ENCODE assay signal across 1 cellular context in the genomic region with DNA sequence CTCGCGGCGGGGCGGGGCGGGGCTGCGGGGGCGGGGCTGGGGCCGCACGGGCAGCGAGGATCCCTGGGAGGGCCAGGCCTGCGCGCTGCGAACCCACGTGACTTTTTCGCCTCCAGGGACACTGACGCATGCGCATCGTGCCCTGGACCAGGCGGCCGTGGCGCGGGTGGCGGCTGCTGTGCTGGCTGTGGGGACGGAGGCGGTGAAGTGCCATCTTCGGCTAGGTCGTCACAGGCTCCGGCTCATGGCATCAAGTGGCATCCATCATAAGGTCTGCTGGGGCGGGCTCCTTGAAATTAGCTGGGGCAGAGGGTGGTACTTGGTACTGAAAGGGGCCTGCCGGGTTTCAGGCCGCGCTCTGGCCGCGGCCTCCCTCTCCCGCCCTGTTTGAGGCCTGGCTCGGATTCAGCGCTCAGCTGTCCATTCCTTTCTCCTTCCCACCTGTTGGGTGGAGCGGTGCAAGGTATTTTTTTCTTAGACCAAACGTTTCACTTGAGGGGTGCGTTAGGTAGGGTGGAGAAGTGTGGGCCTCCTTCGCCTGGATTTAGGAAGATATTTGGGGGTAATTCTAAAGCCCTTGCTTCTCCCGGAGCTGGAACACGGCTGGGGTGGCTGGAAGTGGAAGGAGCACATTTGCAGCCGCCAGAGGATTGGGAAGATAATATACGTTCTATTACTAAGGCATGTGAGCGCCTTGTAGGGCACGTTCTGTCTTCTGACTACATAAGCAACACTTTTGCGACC.
TF ChIP-seq lines count a peak whose summit lies in the region.

A gene with protein sequence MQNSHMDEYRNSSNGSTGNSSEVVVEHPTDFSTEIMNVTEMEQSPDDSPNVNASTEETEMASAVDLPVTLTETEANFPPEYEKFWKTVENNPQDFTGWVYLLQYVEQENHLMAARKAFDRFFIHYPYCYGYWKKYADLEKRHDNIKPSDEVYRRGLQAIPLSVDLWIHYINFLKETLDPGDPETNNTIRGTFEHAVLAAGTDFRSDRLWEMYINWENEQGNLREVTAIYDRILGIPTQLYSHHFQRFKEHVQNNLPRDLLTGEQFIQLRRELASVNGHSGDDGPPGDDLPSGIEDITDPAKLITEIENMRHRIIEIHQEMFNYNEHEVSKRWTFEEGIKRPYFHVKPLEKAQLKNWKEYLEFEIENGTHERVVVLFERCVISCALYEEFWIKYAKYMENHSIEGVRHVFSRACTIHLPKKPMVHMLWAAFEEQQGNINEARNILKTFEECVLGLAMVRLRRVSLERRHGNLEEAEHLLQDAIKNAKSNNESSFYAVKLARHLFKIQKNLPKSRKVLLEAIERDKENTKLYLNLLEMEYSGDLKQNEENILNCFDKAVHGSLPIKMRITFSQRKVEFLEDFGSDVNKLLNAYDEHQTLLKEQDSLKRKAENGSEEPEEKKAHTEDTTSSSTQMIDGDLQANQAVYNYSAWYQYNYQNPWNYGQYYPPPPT (plus strand): TSS at position 138 of the 744 bp plus-strand sequence. CDS start 11,124 bp downstream, outside the sequence.

TF ChIP-seq in HepG2, 621 proteins besides CTCF, POLR2A, EP300 and RAD21 (continued from another document and continues in another):
- TF ChIP-seq, protein P1, sequence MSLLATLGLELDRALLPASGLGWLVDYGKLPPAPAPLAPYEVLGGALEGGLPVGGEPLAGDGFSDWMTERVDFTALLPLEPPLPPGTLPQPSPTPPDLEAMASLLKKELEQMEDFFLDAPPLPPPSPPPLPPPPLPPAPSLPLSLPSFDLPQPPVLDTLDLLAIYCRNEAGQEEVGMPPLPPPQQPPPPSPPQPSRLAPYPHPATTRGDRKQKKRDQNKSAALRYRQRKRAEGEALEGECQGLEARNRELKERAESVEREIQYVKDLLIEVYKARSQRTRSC (CRISPR knock-in tag; IDR thresholded peaks at IDR 0.05; ENCODE audit: low read depth) = no peak
- TF ChIP-seq ZNF24 (IDR thresholded peaks at IDR 0.05) (peak; percentile 22; the same call in 1 of the 2 replicates), ZNF564 (CRISPR knock-in tag; IDR thresholded peaks at IDR 0.05) (peak; percentile 51; the same call in 1 of the 2 replicates), RELA (CRISPR knock-in tag; IDR thresholded peaks at IDR 0.05) (no peak), PHB2 (IDR thresholded peaks at IDR 0.05; ENCODE audit: partially characterized antibody) (no peak), RNF2 (conservative IDR thresholded peaks at IDR 0.05; ENCODE audit: low read depth) (0 out of 2 replicates have a peak, but pooled peaks have one; percentile 47), TEAD2 (CRISPR knock-in tag; IDR thresholded peaks at IDR 0.05) (no peak), NONO (IDR thresholded peaks at IDR 0.05) (no peak), NONO (CRISPR knock-in tag; conservative IDR thresholded peaks at IDR 0.05) (peak; percentile 30; the same call in 1 of the 2 replicates), ZNF510 (CRISPR knock-in tag; IDR thresholded peaks at IDR 0.05; ENCODE audit: low read depth) (0 out of 2 replicates have a peak, but pooled peaks have one; percentile 74), SAFB2 (CRISPR knock-in tag; IDR thresholded peaks at IDR 0.05; ENCODE audit: borderline replicate concordance, low read depth) (0 out of 2 replicates have a peak, but pooled peaks have one; percentile 37), TAF15 (IDR thresholded peaks at IDR 0.05; ENCODE audit: low read depth, low read length, poor library complexity, severe bottlenecking) (no peak), KLF6 (CRISPR knock-in tag; IDR thresholded peaks at IDR 0.05) (peak; percentile 48; the same call in 1 of the 2 replicates), ZZZ3 (CRISPR knock-in tag; IDR thresholded peaks at IDR 0.05; ENCODE audit: borderline replicate concordance) (no peak; the same call in 1 of the 2 replicates), PLRG1 (conservative IDR thresholded peaks at IDR 0.05) (no peak), ZNF160 (CRISPR knock-in tag; IDR thresholded peaks at IDR 0.05) (no peak), CBX1 (IDR thresholded peaks at IDR 0.05; ENCODE audit: low read depth) (peak; percentile 78), SMC3 (IDR thresholded peaks at IDR 0.05; ENCODE audit: low read length) (no peak), HNRNPL (IDR thresholded peaks at IDR 0.05; ENCODE audit: low read depth, low read length) (no peak), ZNF775 (CRISPR knock-in tag; IDR thresholded peaks at IDR 0.05; ENCODE audit: borderline replicate concordance) (no peak), SKI (IDR thresholded peaks at IDR 0.05; ENCODE audit: partially characterized antibody) (no peak), TBX2 (CRISPR knock-in tag; IDR thresholded peaks at IDR 0.05; ENCODE audit: borderline replicate concordance) (peak; percentile 42; the same call in 1 of the 2 replicates), CBFB (CRISPR knock-in tag; IDR thresholded peaks at IDR 0.05) (0 out of 2 replicates have a peak, but pooled peaks have one; percentile 42), YEATS4 (CRISPR knock-in tag; IDR thresholded peaks at IDR 0.05; ENCODE audit: borderline replicate concordance) (peak; percentile 17; the same call in 1 of the 2 replicates), RARA (CRISPR knock-in tag; IDR thresholded peaks at IDR 0.05) (peak; percentile 16; the same call in 1 of the 2 replicates)
- TF ChIP-seq, protein P2, sequence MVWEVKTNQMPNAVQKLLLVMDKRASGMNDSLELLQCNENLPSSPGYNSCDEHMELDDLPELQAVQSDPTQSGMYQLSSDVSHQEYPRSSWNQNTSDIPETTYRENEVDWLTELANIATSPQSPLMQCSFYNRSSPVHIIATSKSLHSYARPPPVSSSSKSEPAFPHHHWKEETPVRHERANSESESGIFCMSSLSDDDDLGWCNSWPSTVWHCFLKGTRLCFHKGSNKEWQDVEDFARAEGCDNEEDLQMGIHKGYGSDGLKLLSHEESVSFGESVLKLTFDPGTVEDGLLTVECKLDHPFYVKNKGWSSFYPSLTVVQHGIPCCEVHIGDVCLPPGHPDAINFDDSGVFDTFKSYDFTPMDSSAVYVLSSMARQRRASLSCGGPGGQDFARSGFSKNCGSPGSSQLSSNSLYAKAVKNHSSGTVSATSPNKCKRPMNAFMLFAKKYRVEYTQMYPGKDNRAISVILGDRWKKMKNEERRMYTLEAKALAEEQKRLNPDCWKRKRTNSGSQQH (CRISPR knock-in tag; IDR thresholded peaks at IDR 0.05; ENCODE audit: low read depth) = no peak; the same call in 1 of the 2 replicates
- TF ChIP-seq, protein P3, sequence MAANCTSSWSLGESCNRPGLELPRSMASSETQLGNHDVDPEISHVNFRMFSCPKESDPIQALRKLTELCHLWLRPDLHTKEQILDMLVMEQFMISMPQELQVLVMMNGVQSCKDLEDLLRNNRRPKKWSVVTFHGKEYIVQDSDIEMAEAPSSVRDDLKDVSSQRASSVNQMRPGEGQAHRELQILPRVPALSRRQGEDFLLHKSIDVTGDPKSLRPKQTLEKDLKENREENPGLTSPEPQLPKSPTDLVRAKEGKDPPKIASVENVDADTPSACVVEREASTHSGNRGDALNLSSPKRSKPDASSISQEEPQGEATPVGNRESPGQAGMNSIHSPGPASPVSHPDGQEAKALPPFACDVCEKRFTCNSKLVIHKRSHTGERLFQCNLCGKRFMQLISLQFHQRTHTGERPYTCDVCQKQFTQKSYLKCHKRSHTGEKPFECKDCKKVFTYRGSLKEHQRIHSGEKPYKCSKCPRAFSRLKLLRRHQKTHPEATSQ (CRISPR knock-in tag; IDR thresholded peaks at IDR 0.05; ENCODE audit: borderline replicate concordance) = no peak
- TF ChIP-seq, protein P4, sequence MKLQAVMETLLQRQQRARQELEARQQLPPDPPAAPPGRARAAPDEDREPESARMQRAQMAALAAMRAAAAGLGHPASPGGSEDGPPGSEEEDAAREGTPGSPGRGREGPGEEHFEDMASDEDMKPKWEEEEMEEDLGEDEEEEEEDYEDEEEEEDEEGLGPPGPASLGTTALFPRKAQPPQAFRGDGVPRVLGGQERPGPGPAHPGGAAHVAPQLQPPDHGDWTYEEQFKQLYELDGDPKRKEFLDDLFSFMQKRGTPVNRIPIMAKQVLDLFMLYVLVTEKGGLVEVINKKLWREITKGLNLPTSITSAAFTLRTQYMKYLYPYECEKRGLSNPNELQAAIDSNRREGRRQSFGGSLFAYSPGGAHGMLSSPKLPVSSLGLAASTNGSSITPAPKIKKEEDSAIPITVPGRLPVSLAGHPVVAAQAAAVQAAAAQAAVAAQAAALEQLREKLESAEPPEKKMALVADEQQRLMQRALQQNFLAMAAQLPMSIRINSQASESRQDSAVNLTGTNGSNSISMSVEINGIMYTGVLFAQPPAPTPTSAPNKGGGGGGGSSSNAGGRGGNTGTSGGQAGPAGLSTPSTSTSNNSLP (IDR thresholded peaks at IDR 0.05; ENCODE audit: low read depth, low read length) = no peak
- TF ChIP-seq, protein P5, sequence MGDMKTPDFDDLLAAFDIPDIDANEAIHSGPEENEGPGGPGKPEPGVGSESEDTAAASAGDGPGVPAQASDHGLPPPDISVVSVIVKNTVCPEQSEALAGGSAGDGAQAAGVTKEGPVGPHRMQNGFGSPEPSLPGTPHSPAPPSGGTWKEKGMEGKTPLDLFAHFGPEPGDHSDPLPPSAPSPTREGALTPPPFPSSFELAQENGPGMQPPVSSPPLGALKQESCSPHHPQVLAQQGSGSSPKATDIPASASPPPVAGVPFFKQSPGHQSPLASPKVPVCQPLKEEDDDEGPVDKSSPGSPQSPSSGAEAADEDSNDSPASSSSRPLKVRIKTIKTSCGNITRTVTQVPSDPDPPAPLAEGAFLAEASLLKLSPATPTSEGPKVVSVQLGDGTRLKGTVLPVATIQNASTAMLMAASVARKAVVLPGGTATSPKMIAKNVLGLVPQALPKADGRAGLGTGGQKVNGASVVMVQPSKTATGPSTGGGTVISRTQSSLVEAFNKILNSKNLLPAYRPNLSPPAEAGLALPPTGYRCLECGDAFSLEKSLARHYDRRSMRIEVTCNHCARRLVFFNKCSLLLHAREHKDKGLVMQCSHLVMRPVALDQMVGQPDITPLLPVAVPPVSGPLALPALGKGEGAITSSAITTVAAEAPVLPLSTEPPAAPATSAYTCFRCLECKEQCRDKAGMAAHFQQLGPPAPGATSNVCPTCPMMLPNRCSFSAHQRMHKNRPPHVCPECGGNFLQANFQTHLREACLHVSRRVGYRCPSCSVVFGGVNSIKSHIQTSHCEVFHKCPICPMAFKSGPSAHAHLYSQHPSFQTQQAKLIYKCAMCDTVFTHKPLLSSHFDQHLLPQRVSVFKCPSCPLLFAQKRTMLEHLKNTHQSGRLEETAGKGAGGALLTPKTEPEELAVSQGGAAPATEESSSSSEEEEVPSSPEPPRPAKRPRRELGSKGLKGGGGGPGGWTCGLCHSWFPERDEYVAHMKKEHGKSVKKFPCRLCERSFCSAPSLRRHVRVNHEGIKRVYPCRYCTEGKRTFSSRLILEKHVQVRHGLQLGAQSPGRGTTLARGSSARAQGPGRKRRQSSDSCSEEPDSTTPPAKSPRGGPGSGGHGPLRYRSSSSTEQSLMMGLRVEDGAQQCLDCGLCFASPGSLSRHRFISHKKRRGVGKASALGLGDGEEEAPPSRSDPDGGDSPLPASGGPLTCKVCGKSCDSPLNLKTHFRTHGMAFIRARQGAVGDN (CRISPR knock-in tag; IDR thresholded peaks at IDR 0.05) = peak; percentile 92
- TF ChIP-seq, protein P6, sequence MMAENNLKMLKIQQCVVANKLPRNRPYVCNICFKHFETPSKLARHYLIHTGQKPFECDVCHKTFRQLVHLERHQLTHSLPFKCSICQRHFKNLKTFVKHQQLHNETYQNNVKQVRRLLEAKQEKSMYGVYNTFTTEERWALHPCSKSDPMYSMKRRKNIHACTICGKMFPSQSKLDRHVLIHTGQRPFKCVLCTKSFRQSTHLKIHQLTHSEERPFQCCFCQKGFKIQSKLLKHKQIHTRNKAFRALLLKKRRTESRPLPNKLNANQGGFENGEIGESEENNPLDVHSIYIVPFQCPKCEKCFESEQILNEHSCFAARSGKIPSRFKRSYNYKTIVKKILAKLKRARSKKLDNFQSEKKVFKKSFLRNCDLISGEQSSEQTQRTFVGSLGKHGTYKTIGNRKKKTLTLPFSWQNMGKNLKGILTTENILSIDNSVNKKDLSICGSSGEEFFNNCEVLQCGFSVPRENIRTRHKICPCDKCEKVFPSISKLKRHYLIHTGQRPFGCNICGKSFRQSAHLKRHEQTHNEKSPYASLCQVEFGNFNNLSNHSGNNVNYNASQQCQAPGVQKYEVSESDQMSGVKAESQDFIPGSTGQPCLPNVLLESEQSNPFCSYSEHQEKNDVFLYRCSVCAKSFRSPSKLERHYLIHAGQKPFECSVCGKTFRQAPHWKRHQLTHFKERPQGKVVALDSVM (CRISPR knock-in tag; IDR thresholded peaks at IDR 0.05) = peak; percentile 71
- TF ChIP-seq, protein P7, sequence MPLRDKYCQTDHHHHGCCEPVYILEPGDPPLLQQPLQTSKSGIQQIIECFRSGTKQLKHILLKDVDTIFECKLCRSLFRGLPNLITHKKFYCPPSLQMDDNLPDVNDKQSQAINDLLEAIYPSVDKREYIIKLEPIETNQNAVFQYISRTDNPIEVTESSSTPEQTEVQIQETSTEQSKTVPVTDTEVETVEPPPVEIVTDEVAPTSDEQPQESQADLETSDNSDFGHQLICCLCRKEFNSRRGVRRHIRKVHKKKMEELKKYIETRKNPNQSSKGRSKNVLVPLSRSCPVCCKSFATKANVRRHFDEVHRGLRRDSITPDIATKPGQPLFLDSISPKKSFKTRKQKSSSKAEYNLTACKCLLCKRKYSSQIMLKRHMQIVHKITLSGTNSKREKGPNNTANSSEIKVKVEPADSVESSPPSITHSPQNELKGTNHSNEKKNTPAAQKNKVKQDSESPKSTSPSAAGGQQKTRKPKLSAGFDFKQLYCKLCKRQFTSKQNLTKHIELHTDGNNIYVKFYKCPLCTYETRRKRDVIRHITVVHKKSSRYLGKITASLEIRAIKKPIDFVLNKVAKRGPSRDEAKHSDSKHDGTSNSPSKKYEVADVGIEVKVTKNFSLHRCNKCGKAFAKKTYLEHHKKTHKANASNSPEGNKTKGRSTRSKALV (CRISPR knock-in tag; IDR thresholded peaks at IDR 0.05) = no peak
- TF ChIP-seq, protein P8, sequence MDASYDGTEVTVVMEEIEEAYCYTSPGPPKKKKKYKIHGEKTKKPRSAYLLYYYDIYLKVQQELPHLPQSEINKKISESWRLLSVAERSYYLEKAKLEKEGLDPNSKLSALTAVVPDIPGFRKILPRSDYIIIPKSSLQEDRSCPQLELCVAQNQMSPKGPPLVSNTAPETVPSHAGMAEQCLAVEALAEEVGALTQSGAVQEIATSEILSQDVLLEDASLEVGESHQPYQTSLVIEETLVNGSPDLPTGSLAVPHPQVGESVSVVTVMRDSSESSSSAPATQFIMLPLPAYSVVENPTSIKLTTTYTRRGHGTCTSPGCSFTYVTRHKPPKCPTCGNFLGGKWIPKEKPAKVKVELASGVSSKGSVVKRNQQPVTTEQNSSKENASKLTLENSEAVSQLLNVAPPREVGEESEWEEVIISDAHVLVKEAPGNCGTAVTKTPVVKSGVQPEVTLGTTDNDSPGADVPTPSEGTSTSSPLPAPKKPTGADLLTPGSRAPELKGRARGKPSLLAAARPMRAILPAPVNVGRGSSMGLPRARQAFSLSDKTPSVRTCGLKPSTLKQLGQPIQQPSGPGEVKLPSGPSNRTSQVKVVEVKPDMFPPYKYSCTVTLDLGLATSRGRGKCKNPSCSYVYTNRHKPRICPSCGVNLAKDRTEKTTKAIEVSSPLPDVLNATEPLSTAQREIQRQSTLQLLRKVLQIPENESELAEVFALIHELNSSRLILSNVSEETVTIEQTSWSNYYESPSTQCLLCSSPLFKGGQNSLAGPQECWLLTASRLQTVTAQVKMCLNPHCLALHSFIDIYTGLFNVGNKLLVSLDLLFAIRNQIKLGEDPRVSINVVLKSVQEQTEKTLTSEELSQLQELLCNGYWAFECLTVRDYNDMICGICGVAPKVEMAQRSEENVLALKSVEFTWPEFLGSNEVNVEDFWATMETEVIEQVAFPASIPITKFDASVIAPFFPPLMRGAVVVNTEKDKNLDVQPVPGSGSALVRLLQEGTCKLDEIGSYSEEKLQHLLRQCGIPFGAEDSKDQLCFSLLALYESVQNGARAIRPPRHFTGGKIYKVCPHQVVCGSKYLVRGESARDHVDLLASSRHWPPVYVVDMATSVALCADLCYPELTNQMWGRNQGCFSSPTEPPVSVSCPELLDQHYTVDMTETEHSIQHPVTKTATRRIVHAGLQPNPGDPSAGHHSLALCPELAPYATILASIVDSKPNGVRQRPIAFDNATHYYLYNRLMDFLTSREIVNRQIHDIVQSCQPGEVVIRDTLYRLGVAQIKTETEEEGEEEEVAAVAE (CRISPR knock-in tag; IDR thresholded peaks at IDR 0.05; ENCODE audit: borderline replicate concordance) = 0 out of 2 replicates have a peak, but pooled peaks have one; percentile 44
